ENCODE assay signal across 1 cellular context in genomic region chr18:58043452-58044369, GRCh38.
TF ChIP-seq lines count a peak whose summit lies in the region.

TSS of gene NEDD4L (plus strand) at chr18:58044226. CDS start at chr18:58044661, 435 bp downstream.

TF ChIP-seq in HepG2, 621 proteins besides CTCF, POLR2A, EP300 and RAD21 (continued from another document and continues in another):
- 0 out of 2 replicates have a peak, but pooled peaks have one; percentile 29 for TF ChIP-seq BRF2 (CRISPR knock-in tag; IDR thresholded peaks at IDR 0.05)
- no peak for TF ChIP-seq ZFP41 (CRISPR knock-in tag; IDR thresholded peaks at IDR 0.05; ENCODE audit: borderline replicate concordance)
- peak; percentile 17; the same call in 1 of the 2 replicates for TF ChIP-seq CEBPG (CRISPR knock-in tag; IDR thresholded peaks at IDR 0.05)
- peak; percentile 74 for TF ChIP-seq NFYC (CRISPR knock-in tag; IDR thresholded peaks at IDR 0.05)
- TF ChIP-seq ZNF850 (CRISPR knock-in tag; conservative IDR thresholded peaks at IDR 0.05), result no peak
- no peak for TF ChIP-seq MTA1 (CRISPR knock-in tag; IDR thresholded peaks at IDR 0.05; ENCODE audit: borderline replicate concordance)
- TF ChIP-seq NR2C2 (CRISPR knock-in tag; IDR thresholded peaks at IDR 0.05; ENCODE audit: borderline replicate concordance), result peak; percentile 49
- no peak for TF ChIP-seq ZBTB44 (CRISPR knock-in tag; IDR thresholded peaks at IDR 0.05)
- 0 out of 2 replicates have a peak, but pooled peaks have one; percentile 24 for TF ChIP-seq ZNF503 (CRISPR knock-in tag; IDR thresholded peaks at IDR 0.05)
- peak; percentile 82 for TF ChIP-seq ZNF687 (CRISPR knock-in tag; IDR thresholded peaks at IDR 0.05)
- peak; percentile 60 for TF ChIP-seq KMT2B (CRISPR knock-in tag; IDR thresholded peaks at IDR 0.05)
- TF ChIP-seq NR2F2 (IDR thresholded peaks at IDR 0.05; ENCODE audit: borderline replicate concordance, low read depth), result peak; percentile 16; the same call in 1 of the 2 replicates
- no peak for TF ChIP-seq ZNF160 (CRISPR knock-in tag; IDR thresholded peaks at IDR 0.05)
- no peak for TF ChIP-seq MAFG (CRISPR knock-in tag; IDR thresholded peaks at IDR 0.05)
- TF ChIP-seq CREM (IDR thresholded peaks at IDR 0.05), result no peak
- no peak for TF ChIP-seq CREM (CRISPR knock-in tag; IDR thresholded peaks at IDR 0.05)
- 0 out of 2 replicates have a peak, but pooled peaks have one; percentile 23 for TF ChIP-seq BHLHE40 (IDR thresholded peaks at IDR 0.05; ENCODE audit: low read length)
- TF ChIP-seq ISX (CRISPR knock-in tag; conservative IDR thresholded peaks at IDR 0.05), result no peak
- no peak for TF ChIP-seq ZMAT5 (CRISPR knock-in tag; IDR thresholded peaks at IDR 0.05; ENCODE audit: borderline replicate concordance, low read depth)
- TF ChIP-seq ZNF790 (CRISPR knock-in tag; IDR thresholded peaks at IDR 0.05; ENCODE audit: borderline replicate concordance), result no peak; the same call in 1 of the 2 replicates
- no peak for TF ChIP-seq CCAR2 (optimal IDR thresholded peaks at IDR 0.05; ENCODE audit: low read depth, low read length)
- peak; percentile 81 for TF ChIP-seq MXD4 (CRISPR knock-in tag; IDR thresholded peaks at IDR 0.05)
- no peak for TF ChIP-seq REST (IDR thresholded peaks at IDR 0.05; ENCODE audit: borderline replicate concordance in 1 of 2, low read depth in 1 of 2, low read length in 2 of 2)
- peak; percentile 46; the same call in 1 of the 2 replicates for TF ChIP-seq ZNF12 (CRISPR knock-in tag; IDR thresholded peaks at IDR 0.05)
- peak; percentile 59 for TF ChIP-seq ASH2L (IDR thresholded peaks at IDR 0.05; ENCODE audit: insufficient read length, low read depth, low read length)
- 0 out of 2 replicates have a peak, but pooled peaks have one; percentile 30 for TF ChIP-seq PRDM10 (CRISPR knock-in tag; IDR thresholded peaks at IDR 0.05; ENCODE audit: low read depth)
- TF ChIP-seq ZNF317 (CRISPR knock-in tag; IDR thresholded peaks at IDR 0.05), result peak; percentile 36; the same call in 1 of the 2 replicates
- TF ChIP-seq SOX13 (IDR thresholded peaks at IDR 0.05), result no peak
- TF ChIP-seq SOX13 (CRISPR knock-in tag; conservative IDR thresholded peaks at IDR 0.05 in 1 of 2, IDR thresholded peaks at IDR 0.05 in 1 of 2), result peak in 1 of 2 experiments; percentile 43; a peak in 1 of 4 replicates
- no peak; the same call in 1 of the 2 replicates for TF ChIP-seq SP4 (CRISPR knock-in tag; IDR thresholded peaks at IDR 0.05)
- peak; percentile 47; the same call in 1 of the 3 replicates for TF ChIP-seq MXI1 (IDR thresholded peaks at IDR 0.05; ENCODE audit: borderline replicate concordance, low read depth, low read length)
- TF ChIP-seq SKI (IDR thresholded peaks at IDR 0.05; ENCODE audit: partially characterized antibody), result peak; percentile 65
- TF ChIP-seq SPEN (CRISPR knock-in tag; IDR thresholded peaks at IDR 0.05; ENCODE audit: low read depth), result peak; percentile 14; the same call in 1 of the 2 replicates
- TF ChIP-seq PREB (CRISPR knock-in tag; IDR thresholded peaks at IDR 0.05), result no peak
- no peak for TF ChIP-seq PRDM15 (CRISPR knock-in tag; IDR thresholded peaks at IDR 0.05)
